8 cellular contexts compared by ENCODE assay signal in genomic region chr12:122836027-122836921, GRCh38. TPM values are rescaled to one million over a fixed set of nuclear protein-coding genes. Genes with fewer than 3 reads are reported as not detected.
DNase-seq lines count a peak whose midpoint lies in the region; ATAC-seq, FAIRE-seq and TF ChIP-seq lines count a peak whose summit lies in the region.

No MANE protein-coding gene starts in this region.

- H2BK20ac ChIP-seq in H1 (ENCODE audit: low read length), result no peak overlapping the region

- no peak overlapping the region for H2BK5ac ChIP-seq in H1 (ENCODE audit: low read depth, low read length)

- no peak for TF ChIP-seq CTCF in AG04450 (IDR thresholded peaks at IDR 0.05; ENCODE audit: low read depth, low read length)
- no peak for TF ChIP-seq CTCF in H1 (IDR thresholded peaks at IDR 0.05; ENCODE audit: control extremely low read depth in 1 of 3, insufficient read depth in 1 of 3, low read depth in 1 of 3, low read length in 3 of 3)
- TF ChIP-seq CTCF in mesothelial cell of epicardium (IDR thresholded peaks at IDR 0.05; ENCODE audit: unreplicated experiment), result no peak

- peaks cover 13% of the 10 kb centered on the region; the same call in 1 of the 2 replicates for H3K23me2 ChIP-seq in H1 (ENCODE audit: low read depth, low read length)

- no peak overlapping the region for H2BK15ac ChIP-seq in H1 (ENCODE audit: low read length)

- H3K4me3 Mint-ChIP-seq in mesothelial cell of epicardium, result peak overlapping the region; percentile 87

- H3K9me3 Mint-ChIP-seq in mesothelial cell of epicardium, result no peaks in the 10 kb centered on the region

- no peak for TF ChIP-seq EP300 in H1 (IDR thresholded peaks at IDR 0.05; ENCODE audit: borderline replicate concordance in 1 of 2, low read depth in 2 of 2, low read length in 2 of 2)

- WGBS in H1 (ENCODE audit: extremely low coverage in 1 of 2, insufficient coverage in 1 of 2, insufficient read length in 1 of 2, insufficient replicate concordance in 2 of 2, low coverage in 1 of 2, low lambda C conversion rate in 2 of 2, missing lambda C conversion rate in 1 of 2), 2 experiments, result 5% methylated on average over 39 of the region's 42 CpGs; no CpG with 5 or more reads in 1 of the 2 experiments

- H3K23ac ChIP-seq in H1 (ENCODE audit: insufficient read length), result no peak overlapping the region

- no peak for TF ChIP-seq POLR2A in H1 (IDR thresholded peaks at IDR 0.05; ENCODE audit: control extremely low read depth in 1 of 2, low read depth in 2 of 2, low read length in 2 of 2)

- peak overlapping the region; percentile 88 for H3K27ac Mint-ChIP-seq in mesothelial cell of epicardium

- FAIRE-seq in H1 (lab: Jason Lieb, UNC), result no peak

- POLR2A ChIA-PET in AG04450 (lab: Yijun Ruan, JAX), result interaction anchor here (0.6 to 1.0 kb wide), 5 partner anchors 16 to 402 kb away, joined by 3 to 8 read pairs (median 4); partner anchors contain the start of gene ABCB9
- POLR2A ChIA-PET in H1 (lab: Charles Lee; ENCODE audit: partially characterized antibody), result interaction anchor here (0.8 to 2.0 kb wide), 4 partner anchors 9 to 266 kb away, joined by 3 to 6 read pairs (median 4); partner anchors contain the start of gene OGFOD2

- H3K9me3 ChIP-seq in AG04450 (ENCODE audit: control insufficient read depth, insufficient read depth, low read length) (no peaks in the 10 kb centered on the region; the same call in 1 of the 2 replicates), H1 (ENCODE audit: insufficient read depth in 2 of 2, low read depth in 1 of 2, low read length in 1 of 2) (no peaks in the 10 kb centered on the region)

- H3K36me3 Mint-ChIP-seq in mesothelial cell of epicardium, result no peaks in the 10 kb centered on the region

- no peaks in the 10 kb centered on the region for H3K27me3 ChIP-seq in AG04450 (ENCODE audit: control insufficient read depth, insufficient read depth, low read length)
- peaks cover 2 to 30% (median 22%) of the 10 kb centered on the region in 4 experiments for H3K27me3 ChIP-seq in H1 (replicated peaks in 1 of 4; ENCODE audit: control insufficient read depth in 3 of 4, extremely low read depth in 1 of 4, insufficient read depth in 3 of 4, low read length in 3 of 4)

- H3K56ac ChIP-seq in H1 (replicated peaks; ENCODE audit: insufficient read length, low read depth, low read length), result no peak overlapping the region

- H4K20me1 ChIP-seq in H1 (replicated peaks in 1 of 2; ENCODE audit: control insufficient read depth in 1 of 2, insufficient read depth in 2 of 2, low read length in 2 of 2), result peaks cover 13 to 20% of the 10 kb centered on the region in 2 experiments

- no peak for TF ChIP-seq RAD21 in H1 (IDR thresholded peaks at IDR 0.05 in 1 of 2, conservative IDR thresholded peaks at IDR 0.05 in 1 of 2; ENCODE audit: low read depth in 2 of 2, low read length in 2 of 2)

- peaks cover 10% of the 10 kb centered on the region for H3K27me3 Mint-ChIP-seq in mesothelial cell of epicardium (ENCODE audit: low read depth)

- H3K79me1 ChIP-seq in H1 (ENCODE audit: low read depth, low read length), result peaks cover 10% of the 10 kb centered on the region; the same call in 1 of the 2 replicates

- peaks cover 28% of the 10 kb centered on the region for H3K4me1 Mint-ChIP-seq in mesothelial cell of epicardium

- no peak overlapping the region for H2AK5ac ChIP-seq in H1 (ENCODE audit: low read depth, low read length)

- no peak overlapping the region for H2BK120ac ChIP-seq in H1 (replicated peaks; ENCODE audit: low read depth, low read length)

- no peaks in the 10 kb centered on the region; a peak in 1 of 4 replicates for H3K79me2 ChIP-seq in H1 (ENCODE audit: control insufficient read depth in 1 of 2, insufficient read depth in 2 of 2, low read length in 2 of 2)

- CTCF ChIA-PET in AG04450 (lab: Charles Lee), result interaction anchor here (0.6 to 1.6 kb wide), 2 partner anchors 42 to 65 kb away, joined by 3 to 5 read pairs; no protein-coding TSS in a partner anchor
- CTCF ChIA-PET in H1 (lab: Charles Lee; ENCODE audit: partially characterized antibody), result interaction anchor here (0.6 to 1.5 kb wide), 3 partner anchors 9 to 42 kb away, joined by 3 to 4 read pairs (median 3); no protein-coding TSS in a partner anchor

- H3K4me3 ChIP-seq in AG04450 (ENCODE audit: low read depth, low read length) (peak overlapping the region; percentile 66), H1 (ENCODE audit: extremely low read depth in 1 of 4, insufficient read depth in 2 of 4, low read depth in 3 of 4, low read length in 4 of 4) (peak overlapping the region; percentile 58 to 74 (median 66))

- H3K4me2 ChIP-seq in H1 (ENCODE audit: insufficient read depth in 1 of 2, low read depth in 2 of 2, low read length in 2 of 2), result peak overlapping the region; percentile 83 to 95

- H3K9ac ChIP-seq in H1 (replicated peaks in 1 of 4; ENCODE audit: extremely low read depth in 1 of 4, low read depth in 3 of 4, low read length in 3 of 4), result peak overlapping the region in 2 of 4 experiments; percentile 61 to 66; a peak in 2 of 7 replicates

- H3K27ac ChIP-seq in AG04450 (ENCODE audit: low read depth, low read length) (no peak overlapping the region), H1 (ENCODE audit: low read depth, low read length) (no peak overlapping the region)

- ATAC-seq in GM18511 (IDR thresholded peaks at IDR 0.05; ENCODE audit: unreplicated experiment), result peak; percentile 65

- H3K36me3 ChIP-seq in H1 (ENCODE audit: control insufficient read depth in 2 of 4, insufficient read depth in 4 of 4, low read length in 3 of 4), result no peaks in the 10 kb centered on the region; a peak in 1 of 8 replicates

- no peak overlapping the region for H4K8ac ChIP-seq in H1 (ENCODE audit: extremely low read depth, insufficient read depth, low read length)

- H4K91ac ChIP-seq in H1 (replicated peaks; ENCODE audit: insufficient read length, low read length), result no peak overlapping the region

- no peak overlapping the region for H2AFZ ChIP-seq in H1 (ENCODE audit: low read length)

- H3K4ac ChIP-seq in H1 (replicated peaks; ENCODE audit: insufficient read length, low read depth, low read length), result no peak overlapping the region

- no peak overlapping the region; the same call in 1 of the 2 replicates for H3K18ac ChIP-seq in H1 (ENCODE audit: extremely low read depth, low read length)

- H4K5ac ChIP-seq in H1 (ENCODE audit: insufficient read length, low read depth, low read length), result no peak overlapping the region

- no peak overlapping the region for H3K14ac ChIP-seq in H1 (ENCODE audit: insufficient read length)

- peaks cover 0 to 13% (median 0%) of the 10 kb centered on the region in 4 experiments; a peak in 3 of 7 replicates for H3K4me1 ChIP-seq in H1 (replicated peaks in 1 of 4; ENCODE audit: control insufficient read depth in 3 of 4, insufficient read depth in 4 of 4, low read length in 3 of 4)

- no peak overlapping the region for H2BK12ac ChIP-seq in H1 (ENCODE audit: low read depth, low read length)

- DNase-seq in AG04450 (ENCODE audit: low read depth, low spot score) (no peak), M059J (ENCODE audit: low read depth) (peak; percentile 59), H1 (ENCODE audit: low read depth in 1 of 2, low spot score in 2 of 2) (peak in 1 of 2 experiments; percentile 51), mesothelial cell of epicardium (ENCODE audit: low spot score in 2 of 2, unreplicated experiment in 2 of 2) (peak in 1 of 2 experiments; percentile 48), superior temporal gyrus (ENCODE audit: extremely low spot score) (peak; percentile 78), dedifferentiated amniotic fluid mesenchymal stem cell (ENCODE audit: extremely low spot score) (no peak)
- DNase-seq in activated CD4-positive, alpha-beta T cell treated with anti-CD3 and anti-CD28 coated beads, Interleukin-2, amount 50 U/mL, for 1 hour, result peak; percentile 61

TF ChIP-seq in H1, 55 proteins besides CTCF, POLR2A, EP300 and RAD21 (continues in another document):
- TF ChIP-seq SUZ12 (IDR thresholded peaks at IDR 0.05; ENCODE audit: low read length), result peak; percentile 51; the same call in 1 of the 2 replicates
- peak; percentile 40 for TF ChIP-seq EZH2 (IDR thresholded peaks at IDR 0.05; ENCODE audit: low read depth, low read length, severe bottlenecking)
- no peak for TF ChIP-seq MAX (IDR thresholded peaks at IDR 0.05)
- TF ChIP-seq ATF3 (IDR thresholded peaks at IDR 0.05; ENCODE audit: insufficient read depth, low read depth, low read length), result no peak

RNA-seq across cellular contexts. Expression of gene HIP1R, which starts 1.0 kb away (rescaled TPM):
- polyA plus RNA-seq in AG04450 (2011; rRNA removed) (7.2 and 10.7 TPM in 2 replicates), H1 (2011; rRNA removed) (11.2 and 16.1 TPM in 2 replicates)
- polyA minus RNA-seq in AG04450 (2011; rRNA and poly(A)+ RNA removed), result 11.3 and 20.1 TPM in 2 replicates
- total RNA-seq in M059J (2014; rRNA removed; shearing (Covaris generic)), result 18.3 and 23.5 TPM in 2 replicates
- total RNA-seq in H1 (2021; fragmentation: NEBNext Ultra II Directional; extraction: Animal tissue kit (Norgen Biotek cat#: 25700)), result 14.5 and 14.7 TPM in 2 replicates
- 15.5 TPM for polyA plus RNA-seq in H1 (2011; cell fraction: cytosol; rRNA removed)
- 101 TPM for polyA plus RNA-seq in H1 (2011; cell fraction: nucleus; rRNA removed)
- polyA plus RNA-seq in H1 (2012, experiment 1 of 2), result 12.0 to 17.7 TPM (median 16.9 TPM) in 4 replicates
- polyA plus RNA-seq in H1 (2012, experiment 2 of 2), result 15.1 TPM
- polyA plus RNA-seq in H1 (2013, experiment 1 of 2), result 8.5 TPM
- polyA plus RNA-seq in H1 (2013, experiment 2 of 2), result 6.9 TPM
- polyA minus RNA-seq in H1 (2011; rRNA and poly(A)+ RNA removed), result 14.0 and 15.2 TPM in 2 replicates
- polyA minus RNA-seq in H1 (2011; cell fraction: cytosol; rRNA and poly(A)+ RNA removed), result 10.6 TPM
- polyA minus RNA-seq in H1 (2011; cell fraction: nucleus; rRNA and poly(A)+ RNA removed), result 24.7 TPM
- 37.6 to 44.2 TPM (median 40.9 TPM) in 3 replicates for total RNA-seq in mesothelial cell of epicardium

RNA-seq across cellular contexts. Expression of gene VPS37B, which starts 59.6 kb away (rescaled TPM):
- polyA plus RNA-seq in AG04450 (2011; rRNA removed) (23.9 and 24.5 TPM in 2 replicates), H1 (2011; rRNA removed) (15.7 and 17.2 TPM in 2 replicates)
- 16.0 and 17.6 TPM in 2 replicates for polyA minus RNA-seq in AG04450 (2011; rRNA and poly(A)+ RNA removed)
- 27.7 and 28.9 TPM in 2 replicates for total RNA-seq in M059J (2014; rRNA removed; shearing (Covaris generic))
- 11.9 and 13.1 TPM in 2 replicates for total RNA-seq in H1 (2021; fragmentation: NEBNext Ultra II Directional; extraction: Animal tissue kit (Norgen Biotek cat#: 25700))
- 10.8 TPM for polyA plus RNA-seq in H1 (2011; cell fraction: cytosol; rRNA removed)
- polyA plus RNA-seq in H1 (2011; cell fraction: nucleus; rRNA removed), result 12.1 TPM
- 6.6 to 13.4 TPM (median 11.1 TPM) in 4 replicates for polyA plus RNA-seq in H1 (2012, experiment 1 of 2)
- 12.1 TPM for polyA plus RNA-seq in H1 (2012, experiment 2 of 2)
- polyA plus RNA-seq in H1 (2013, experiment 1 of 2), result 7.0 TPM
- 7.9 TPM for polyA plus RNA-seq in H1 (2013, experiment 2 of 2)
- polyA minus RNA-seq in H1 (2011; rRNA and poly(A)+ RNA removed), result 4.0 and 5.7 TPM in 2 replicates
- 8.7 TPM for polyA minus RNA-seq in H1 (2011; cell fraction: cytosol; rRNA and poly(A)+ RNA removed)
- polyA minus RNA-seq in H1 (2011; cell fraction: nucleus; rRNA and poly(A)+ RNA removed), result 7.7 TPM
- 28.1 to 29.1 TPM (median 29.0 TPM) in 3 replicates for total RNA-seq in mesothelial cell of epicardium

Comparison
In these comparisons a context has a peak if more than half of its experiments do, and no peak if none do; other contexts are left out.
1. DNase-seq: peak in M059J (single experiment), activated CD4-positive, alpha-beta T cell treated with anti-CD3 and anti-CD28 coated beads, Interleukin-2, amount 50 U/mL, for 1 hour (single experiment) and superior temporal gyrus (single experiment); none in AG04450 (single experiment) and dedifferentiated amniotic fluid mesenchymal stem cell (single experiment).